15 cellular contexts compared by ENCODE assay signal in the genomic region with DNA sequence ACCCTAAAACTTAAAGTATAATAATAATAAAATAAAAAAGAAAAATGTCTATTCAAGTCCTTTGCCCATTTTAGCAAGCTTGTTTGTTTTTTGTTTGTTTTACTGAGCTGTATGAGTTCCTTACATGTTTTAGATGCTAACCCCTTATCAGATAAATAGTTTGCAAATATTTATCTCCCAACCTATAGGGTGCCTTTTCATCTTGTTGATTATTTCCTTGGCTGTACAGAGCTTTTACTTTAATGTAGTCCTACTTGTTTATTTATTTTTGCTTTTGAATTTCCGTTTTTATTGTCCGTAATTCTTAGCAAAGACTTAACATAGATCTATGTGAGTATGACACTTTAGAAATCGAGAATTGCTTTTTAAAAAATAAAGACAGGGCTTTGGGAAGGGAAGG.
"Had no signal": no experiment of that assay in that cellular context is flagged by ENCODE, and none has a peak within 500 bp of the region (broad histone marks: within the 10 kb centered on the region; RNA-seq: fewer than 3 reads in every experiment).

No MANE protein-coding gene starts in this region.

- H3K27me3 ChIP-seq: breast epithelium had no signal

- H3K36me3 Mint-ChIP-seq: activated naive CD4-positive, alpha-beta T cell treated with anti-CD3 and anti-CD28 coated beads, Interleukin-2, amount 50 U/mL, for 72 hours; naive thymus-derived CD8-positive, alpha-beta T cell had no signal

- H3K27ac ChIP-seq: breast epithelium, suprapubic skin had no signal

- H3K36me3 ChIP-seq: breast epithelium, suprapubic skin had no signal

- H3K4me3 Mint-ChIP-seq: naive thymus-derived CD8-positive, alpha-beta T cell had no signal

- ATAC-seq: activated naive CD4-positive, alpha-beta T cell treated with anti-CD3 and anti-CD28 coated beads, Interleukin-2, amount 50 U/mL, for 72 hours; naive thymus-derived CD8-positive, alpha-beta T cell had no signal

- DNase-seq: activated CD4-positive, alpha-beta T cell treated with anti-CD3 and anti-CD28 coated beads, Interleukin-2, amount 50 U/mL, for 1 hour; activated CD4-positive, CD25-positive, alpha-beta regulatory T cell; activated effector memory CD4-positive, alpha-beta T cell treated with Interleukin-2 at 50 U/mL for 16 hours; amygdala; effector CD4-positive, alpha-beta T cell; naive thymus-derived CD8-positive, alpha-beta T cell; nucleus accumbens; stimulated activated CD4-positive, alpha-beta T cell treated with anti-CD3 and anti-CD28 coated beads, Interleukin-12 subunit alpha, Interleukin-12 subunit beta, amount 100 ng/mL, for 4 hours; stimulated activated naive CD4-positive, alpha-beta T cell treated with Interleukin-2 at 50 U/mL for 16 hours had no signal

- H3K4me1 Mint-ChIP-seq: naive thymus-derived CD8-positive, alpha-beta T cell had no signal

- H3K4me3 ChIP-seq: breast epithelium, lung, suprapubic skin had no signal

- H3K9me3 ChIP-seq: breast epithelium, suprapubic skin had no signal

- H3K27me3 Mint-ChIP-seq: progenitor cell of endocrine pancreas, type B pancreatic cell had no signal

- H3K27ac Mint-ChIP-seq: activated naive CD4-positive, alpha-beta T cell treated with anti-CD3 and anti-CD28 coated beads, Interleukin-2, amount 50 U/mL, for 72 hours; naive thymus-derived CD8-positive, alpha-beta T cell; type B pancreatic cell had no signal

- H3K9me3 Mint-ChIP-seq: activated naive CD4-positive, alpha-beta T cell treated with anti-CD3 and anti-CD28 coated beads, Interleukin-2, amount 50 U/mL, for 72 hours; naive thymus-derived CD8-positive, alpha-beta T cell; type B pancreatic cell had no signal
